In the genomic region with DNA sequence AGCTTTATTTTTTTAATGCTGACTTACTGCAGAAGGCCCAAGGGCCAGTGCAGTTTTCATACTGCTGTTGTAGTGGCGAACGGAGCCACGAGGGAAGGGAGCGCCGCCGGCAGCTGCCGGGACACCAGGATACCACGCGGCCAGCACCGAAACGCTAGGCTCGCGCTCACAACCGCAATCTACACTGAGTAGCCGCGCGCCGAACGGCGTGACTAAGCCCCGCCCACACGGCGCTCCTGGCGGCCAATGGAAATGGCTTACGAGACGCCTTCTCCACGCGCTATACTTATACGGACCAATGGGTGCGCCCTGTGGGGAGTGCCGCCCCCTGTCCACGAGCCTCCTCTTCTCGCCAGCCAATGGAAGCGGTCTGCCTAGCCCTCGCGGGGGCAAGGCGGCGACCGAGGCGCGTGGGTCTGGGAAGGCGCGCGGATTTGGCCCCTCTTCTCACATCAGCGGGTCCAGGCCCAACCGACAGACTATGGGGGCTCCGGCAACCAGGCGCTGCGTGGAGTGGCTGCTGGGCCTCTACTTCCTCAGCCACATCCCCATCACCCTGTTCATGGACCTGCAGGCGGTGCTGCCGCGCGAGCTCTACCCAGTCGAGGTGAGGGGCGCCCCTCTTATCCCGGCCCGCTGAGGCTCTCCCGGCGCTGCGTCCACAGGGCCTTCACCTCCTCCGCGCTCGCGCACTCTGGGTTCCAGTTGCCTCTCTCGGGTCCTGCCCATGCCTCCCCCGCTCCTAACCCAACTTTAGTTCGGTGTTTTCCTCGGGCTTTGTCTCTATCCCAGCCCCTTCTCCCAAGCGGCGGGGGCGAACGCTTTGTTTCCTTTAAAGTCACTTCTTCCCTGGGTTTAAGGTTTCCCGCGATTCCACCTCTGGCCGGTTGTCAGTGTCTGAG, we compare ENCODE assay signal across 1 cellular context.
TF ChIP-seq lines count a peak whose summit lies in the region.

A gene (plus strand): TSS at position 442 of the 902 bp plus-strand sequence. CDS start 40 bp downstream, at position 482.

TF ChIP-seq in WTC11, 78 proteins besides CTCF, POLR2A, EP300 and RAD21 (continued from another document):
- TF ChIP-seq, protein P1, sequence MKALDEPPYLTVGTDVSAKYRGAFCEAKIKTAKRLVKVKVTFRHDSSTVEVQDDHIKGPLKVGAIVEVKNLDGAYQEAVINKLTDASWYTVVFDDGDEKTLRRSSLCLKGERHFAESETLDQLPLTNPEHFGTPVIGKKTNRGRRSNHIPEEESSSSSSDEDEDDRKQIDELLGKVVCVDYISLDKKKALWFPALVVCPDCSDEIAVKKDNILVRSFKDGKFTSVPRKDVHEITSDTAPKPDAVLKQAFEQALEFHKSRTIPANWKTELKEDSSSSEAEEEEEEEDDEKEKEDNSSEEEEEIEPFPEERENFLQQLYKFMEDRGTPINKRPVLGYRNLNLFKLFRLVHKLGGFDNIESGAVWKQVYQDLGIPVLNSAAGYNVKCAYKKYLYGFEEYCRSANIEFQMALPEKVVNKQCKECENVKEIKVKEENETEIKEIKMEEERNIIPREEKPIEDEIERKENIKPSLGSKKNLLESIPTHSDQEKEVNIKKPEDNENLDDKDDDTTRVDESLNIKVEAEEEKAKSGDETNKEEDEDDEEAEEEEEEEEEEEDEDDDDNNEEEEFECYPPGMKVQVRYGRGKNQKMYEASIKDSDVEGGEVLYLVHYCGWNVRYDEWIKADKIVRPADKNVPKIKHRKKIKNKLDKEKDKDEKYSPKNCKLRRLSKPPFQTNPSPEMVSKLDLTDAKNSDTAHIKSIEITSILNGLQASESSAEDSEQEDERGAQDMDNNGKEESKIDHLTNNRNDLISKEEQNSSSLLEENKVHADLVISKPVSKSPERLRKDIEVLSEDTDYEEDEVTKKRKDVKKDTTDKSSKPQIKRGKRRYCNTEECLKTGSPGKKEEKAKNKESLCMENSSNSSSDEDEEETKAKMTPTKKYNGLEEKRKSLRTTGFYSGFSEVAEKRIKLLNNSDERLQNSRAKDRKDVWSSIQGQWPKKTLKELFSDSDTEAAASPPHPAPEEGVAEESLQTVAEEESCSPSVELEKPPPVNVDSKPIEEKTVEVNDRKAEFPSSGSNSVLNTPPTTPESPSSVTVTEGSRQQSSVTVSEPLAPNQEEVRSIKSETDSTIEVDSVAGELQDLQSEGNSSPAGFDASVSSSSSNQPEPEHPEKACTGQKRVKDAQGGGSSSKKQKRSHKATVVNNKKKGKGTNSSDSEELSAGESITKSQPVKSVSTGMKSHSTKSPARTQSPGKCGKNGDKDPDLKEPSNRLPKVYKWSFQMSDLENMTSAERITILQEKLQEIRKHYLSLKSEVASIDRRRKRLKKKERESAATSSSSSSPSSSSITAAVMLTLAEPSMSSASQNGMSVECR (CRISPR knock-in tag; IDR thresholded peaks at IDR 0.05; ENCODE audit: borderline replicate concordance) = peak; percentile 80; the same call in 1 of the 2 replicates
- peak; percentile 82 for TF ChIP-seq CREM (CRISPR knock-in tag; IDR thresholded peaks at IDR 0.05)
- TF ChIP-seq, protein P2, sequence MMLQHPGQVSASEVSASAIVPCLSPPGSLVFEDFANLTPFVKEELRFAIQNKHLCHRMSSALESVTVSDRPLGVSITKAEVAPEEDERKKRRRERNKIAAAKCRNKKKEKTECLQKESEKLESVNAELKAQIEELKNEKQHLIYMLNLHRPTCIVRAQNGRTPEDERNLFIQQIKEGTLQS (CRISPR knock-in tag; conservative IDR thresholded peaks at IDR 0.05) = no peak
- TF ChIP-seq, protein P3, sequence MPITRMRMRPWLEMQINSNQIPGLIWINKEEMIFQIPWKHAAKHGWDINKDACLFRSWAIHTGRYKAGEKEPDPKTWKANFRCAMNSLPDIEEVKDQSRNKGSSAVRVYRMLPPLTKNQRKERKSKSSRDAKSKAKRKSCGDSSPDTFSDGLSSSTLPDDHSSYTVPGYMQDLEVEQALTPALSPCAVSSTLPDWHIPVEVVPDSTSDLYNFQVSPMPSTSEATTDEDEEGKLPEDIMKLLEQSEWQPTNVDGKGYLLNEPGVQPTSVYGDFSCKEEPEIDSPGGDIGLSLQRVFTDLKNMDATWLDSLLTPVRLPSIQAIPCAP (CRISPR knock-in tag; IDR thresholded peaks at IDR 0.05) = no peak
- no peak for TF ChIP-seq GTF2I (CRISPR knock-in tag; conservative IDR thresholded peaks at IDR 0.05)
- TF ChIP-seq ZNF671 (CRISPR knock-in tag; IDR thresholded peaks at IDR 0.05) = no peak
- TF ChIP-seq, protein P4, sequence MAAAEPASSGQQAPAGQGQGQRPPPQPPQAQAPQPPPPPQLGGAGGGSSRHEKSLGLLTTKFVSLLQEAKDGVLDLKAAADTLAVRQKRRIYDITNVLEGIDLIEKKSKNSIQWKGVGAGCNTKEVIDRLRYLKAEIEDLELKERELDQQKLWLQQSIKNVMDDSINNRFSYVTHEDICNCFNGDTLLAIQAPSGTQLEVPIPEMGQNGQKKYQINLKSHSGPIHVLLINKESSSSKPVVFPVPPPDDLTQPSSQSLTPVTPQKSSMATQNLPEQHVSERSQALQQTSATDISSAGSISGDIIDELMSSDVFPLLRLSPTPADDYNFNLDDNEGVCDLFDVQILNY (CRISPR knock-in tag; IDR thresholded peaks at IDR 0.05) = 0 out of 2 replicates have a peak, but pooled peaks have one; percentile 80
- no peak for TF ChIP-seq ZNF423 (CRISPR knock-in tag; IDR thresholded peaks at IDR 0.05)
- TF ChIP-seq, protein P5, sequence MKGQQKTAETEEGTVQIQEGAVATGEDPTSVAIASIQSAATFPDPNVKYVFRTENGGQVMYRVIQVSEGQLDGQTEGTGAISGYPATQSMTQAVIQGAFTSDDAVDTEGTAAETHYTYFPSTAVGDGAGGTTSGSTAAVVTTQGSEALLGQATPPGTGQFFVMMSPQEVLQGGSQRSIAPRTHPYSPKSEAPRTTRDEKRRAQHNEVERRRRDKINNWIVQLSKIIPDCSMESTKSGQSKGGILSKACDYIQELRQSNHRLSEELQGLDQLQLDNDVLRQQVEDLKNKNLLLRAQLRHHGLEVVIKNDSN (CRISPR knock-in tag; IDR thresholded peaks at IDR 0.05) = peak; percentile 62; the same call in 1 of the 2 replicates
- TF ChIP-seq, protein P6, sequence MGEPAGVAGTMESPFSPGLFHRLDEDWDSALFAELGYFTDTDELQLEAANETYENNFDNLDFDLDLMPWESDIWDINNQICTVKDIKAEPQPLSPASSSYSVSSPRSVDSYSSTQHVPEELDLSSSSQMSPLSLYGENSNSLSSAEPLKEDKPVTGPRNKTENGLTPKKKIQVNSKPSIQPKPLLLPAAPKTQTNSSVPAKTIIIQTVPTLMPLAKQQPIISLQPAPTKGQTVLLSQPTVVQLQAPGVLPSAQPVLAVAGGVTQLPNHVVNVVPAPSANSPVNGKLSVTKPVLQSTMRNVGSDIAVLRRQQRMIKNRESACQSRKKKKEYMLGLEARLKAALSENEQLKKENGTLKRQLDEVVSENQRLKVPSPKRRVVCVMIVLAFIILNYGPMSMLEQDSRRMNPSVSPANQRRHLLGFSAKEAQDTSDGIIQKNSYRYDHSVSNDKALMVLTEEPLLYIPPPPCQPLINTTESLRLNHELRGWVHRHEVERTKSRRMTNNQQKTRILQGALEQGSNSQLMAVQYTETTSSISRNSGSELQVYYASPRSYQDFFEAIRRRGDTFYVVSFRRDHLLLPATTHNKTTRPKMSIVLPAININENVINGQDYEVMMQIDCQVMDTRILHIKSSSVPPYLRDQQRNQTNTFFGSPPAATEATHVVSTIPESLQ (CRISPR knock-in tag; IDR thresholded peaks at IDR 0.05) = no peak
